1 cellular context compared by ENCODE assay signal in the genomic region with DNA sequence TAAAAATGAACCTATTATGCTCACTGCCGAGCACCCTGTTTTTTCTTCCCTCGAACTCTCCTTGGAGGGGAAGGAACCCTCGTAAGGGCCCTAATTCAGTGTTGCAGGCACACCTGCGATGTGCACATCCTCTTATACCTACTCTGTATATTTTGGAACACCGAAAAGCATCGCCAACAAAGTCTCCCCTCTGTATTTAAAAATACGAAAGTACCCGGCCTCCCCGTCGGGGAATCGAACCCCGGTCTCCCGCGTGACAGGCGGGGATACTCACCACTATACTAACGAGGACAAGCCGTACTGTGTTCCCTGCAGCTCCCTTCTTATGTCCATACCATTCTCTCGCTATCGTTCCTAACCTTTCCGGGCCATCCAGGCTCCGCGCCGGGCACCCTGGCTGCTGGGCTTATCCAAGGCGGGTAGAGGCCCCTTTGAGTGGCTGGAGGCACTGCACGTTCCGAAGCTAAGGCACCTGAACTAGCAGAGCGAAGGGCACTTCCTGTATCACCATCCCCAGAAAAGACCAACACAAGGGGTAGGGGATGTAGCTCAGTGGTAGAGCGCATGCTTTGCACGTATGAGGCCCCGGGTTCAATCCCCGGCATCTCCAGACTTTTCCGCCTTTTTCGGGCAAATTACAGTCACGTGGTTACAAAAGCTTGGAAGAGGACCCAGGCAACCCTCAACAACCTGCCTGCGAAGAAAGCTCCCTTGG.
TF ChIP-seq lines count a peak whose summit lies in the region.

No MANE protein-coding gene starts in this region.

TF ChIP-seq in endothelial cell of umbilical vein, 7 proteins besides CTCF, POLR2A, EP300 and RAD21:
- TF ChIP-seq FOS (IDR thresholded peaks at IDR 0.05; ENCODE audit: borderline replicate concordance, insufficient read depth, low read length) (no peak), GATA2 (IDR thresholded peaks at IDR 0.05; ENCODE audit: insufficient read depth, insufficient read length, low read depth, low read length) (no peak), MYC (IDR thresholded peaks at IDR 0.05; ENCODE audit: low read depth, low read length) (no peak), POLR2AphosphoS5 (IDR thresholded peaks at IDR 0.05; ENCODE audit: insufficient read depth, low read depth, low read length) (no peak), EZH2 (IDR thresholded peaks at IDR 0.05; ENCODE audit: borderline replicate concordance, low read depth, low read length, severe bottlenecking) (no peak), JUN (IDR thresholded peaks at IDR 0.05; ENCODE audit: borderline replicate concordance, insufficient read depth, insufficient read length, low read depth) (no peak)
- TF ChIP-seq, protein P1, sequence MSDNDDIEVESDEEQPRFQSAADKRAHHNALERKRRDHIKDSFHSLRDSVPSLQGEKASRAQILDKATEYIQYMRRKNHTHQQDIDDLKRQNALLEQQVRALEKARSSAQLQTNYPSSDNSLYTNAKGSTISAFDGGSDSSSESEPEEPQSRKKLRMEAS (IDR thresholded peaks at IDR 0.05; ENCODE audit: insufficient read depth, insufficient read length) = peak; percentile 54
